In the genomic region with DNA sequence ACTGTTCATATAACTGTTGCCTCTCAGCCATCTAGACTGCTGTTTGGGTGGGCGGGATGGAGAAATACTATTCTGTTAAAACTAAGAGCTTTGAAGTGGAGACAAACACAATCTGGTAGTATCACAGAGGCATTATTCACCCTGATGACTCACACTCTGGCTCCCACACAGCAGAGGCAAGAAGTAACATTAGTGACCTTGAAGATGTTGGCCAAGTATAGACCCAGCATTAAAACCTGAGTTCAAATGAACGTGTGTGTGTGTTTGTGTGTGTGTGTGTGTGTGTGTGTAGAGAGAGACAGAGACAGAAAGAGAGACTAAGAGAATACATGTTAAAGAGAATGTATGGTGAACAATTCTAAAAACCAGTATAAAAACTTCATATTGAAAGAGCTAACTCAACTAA, we compare ENCODE assay signal across 8 cellular contexts. TPM values are rescaled to one million over a fixed set of nuclear protein-coding genes. Genes with fewer than 3 reads are reported as not detected.
A peak's percentile ranks its signal among the peaks of the same experiment; 100 is the strongest.
DNase-seq lines count a peak whose midpoint lies in the region; ATAC-seq and TF ChIP-seq lines count a peak whose summit lies in the region.

No MANE protein-coding gene starts in this region.

- POLR2A ChIA-PET in activated CD4-positive, alpha-beta memory T cell treated with anti-CD3 and anti-CD28 coated beads, Interleukin-2, amount 10 ng/mL, durations not matched to agents 7 days and 5 days (lab: Charles Lee) = interaction anchor here (0.7 to 8.7 kb wide), 26 partner anchors 7 to 1814 kb away, joined by 3 to 257 read pairs (median 5); partner anchors contain the start of genes ACVR1, CCDC148, CYTIP and MARCHF7

- CTCF ChIA-PET in activated CD4-positive, alpha-beta memory T cell treated with anti-CD3 and anti-CD28 coated beads, Interleukin-2, amount 10 ng/mL, durations not matched to agents 7 days and 5 days (lab: Charles Lee) = interaction anchor here (0.8 to 5.1 kb wide), 5 partner anchors 16 to 596 kb away, joined by 3 to 58 read pairs (median 3); partner anchors contain the start of gene ACVR1

- no peaks in the 10 kb centered on the region for H3K9me3 Mint-ChIP-seq in activated CD4-positive, alpha-beta memory T cell treated with anti-CD3 and anti-CD28 coated beads, Interleukin-2, amount 10 ng/mL, durations not matched to agents 7 days and 5 days
- no peaks in the 10 kb centered on the region for H3K9me3 Mint-ChIP-seq in mesothelial cell of epicardium

- H3K27ac Mint-ChIP-seq in activated CD4-positive, alpha-beta memory T cell treated with anti-CD3 and anti-CD28 coated beads, Interleukin-2, amount 10 ng/mL, durations not matched to agents 7 days and 5 days = peak overlapping the region; percentile 99
- no peak overlapping the region for H3K27ac Mint-ChIP-seq in mesothelial cell of epicardium

- H3K4me1 Mint-ChIP-seq in activated CD4-positive, alpha-beta memory T cell treated with anti-CD3 and anti-CD28 coated beads, Interleukin-2, amount 10 ng/mL, durations not matched to agents 7 days and 5 days = peaks cover 80% of the 10 kb centered on the region
- no peaks in the 10 kb centered on the region for H3K4me1 Mint-ChIP-seq in mesothelial cell of epicardium

- ATAC-seq in GM18519 (IDR thresholded peaks at IDR 0.05; ENCODE audit: low FRiP score, unreplicated experiment) = no peak
- ATAC-seq in GM18868 (IDR thresholded peaks at IDR 0.05; ENCODE audit: unreplicated experiment) = no peak

- DNase-seq in Ammon's horn (ENCODE audit: low spot score) (peak; percentile 36), HT1080 (ENCODE audit: low read depth) (peak; percentile 91), fibroblast of gingiva (ENCODE audit: low read depth) (peak; percentile 61), mesothelial cell of epicardium (ENCODE audit: low spot score in 2 of 2, unreplicated experiment in 2 of 2) (no peak)
- DNase-seq in activated CD4-positive, alpha-beta memory T cell treated with anti-CD3 and anti-CD28 coated beads, Interleukin-2, amount 10 ng/mL, durations not matched to agents 7 days and 5 days = peak; percentile 61
- DNase-seq in stimulated activated CD4-positive, alpha-beta T cell treated with anti-CD3 and anti-CD28 coated beads, Interleukin-4, amount 100 ng/mL, for 24 hours = peak; percentile 85

- peaks cover 5% of the 10 kb centered on the region for H3K36me3 Mint-ChIP-seq in activated CD4-positive, alpha-beta memory T cell treated with anti-CD3 and anti-CD28 coated beads, Interleukin-2, amount 10 ng/mL, durations not matched to agents 7 days and 5 days (ENCODE audit: low read depth)
- no peaks in the 10 kb centered on the region for H3K36me3 Mint-ChIP-seq in mesothelial cell of epicardium

- no peak for TF ChIP-seq CTCF in mesothelial cell of epicardium (IDR thresholded peaks at IDR 0.05; ENCODE audit: unreplicated experiment)

- H3K4me3 Mint-ChIP-seq in activated CD4-positive, alpha-beta memory T cell treated with anti-CD3 and anti-CD28 coated beads, Interleukin-2, amount 10 ng/mL, durations not matched to agents 7 days and 5 days = peak overlapping the region; percentile 81
- H3K4me3 Mint-ChIP-seq in mesothelial cell of epicardium = no peak overlapping the region

- H3K27me3 Mint-ChIP-seq in activated CD4-positive, alpha-beta memory T cell treated with anti-CD3 and anti-CD28 coated beads, Interleukin-2, amount 10 ng/mL, durations not matched to agents 7 days and 5 days = no peaks in the 10 kb centered on the region
- H3K27me3 Mint-ChIP-seq in mesothelial cell of epicardium (ENCODE audit: low read depth) = no peaks in the 10 kb centered on the region

RNA-seq across cellular contexts. Expression of gene ACVR1, which starts 22.5 kb away (rescaled TPM):
- total RNA-seq in HT1080 (2014; rRNA removed; shearing (Covaris generic)) = 10.4 and 12.6 TPM in 2 replicates
- 27.0 and 34.2 TPM in 2 replicates for polyA plus RNA-seq in HT1080 (2015; cell fraction: cytosol; rRNA removed)
- 26.9 and 32.6 TPM in 2 replicates for polyA plus RNA-seq in HT1080 (2015; cell fraction: nucleus; rRNA removed)
- total RNA-seq in activated CD4-positive, alpha-beta memory T cell treated with anti-CD3 and anti-CD28 coated beads, Interleukin-2, amount 10 ng/mL, durations not matched to agents 7 days and 5 days = 10 to 100 TPM; 24.2 to 27.6 TPM
- total RNA-seq in mesothelial cell of epicardium = 24.7 to 27.5 TPM (median 27.0 TPM) in 3 replicates

Comparison
In these comparisons a context has a peak if more than half of its experiments do, and no peak if none do; other contexts are left out.
1. DNase-seq: peak in Ammon's horn (single experiment), HT1080 (single experiment), activated CD4-positive, alpha-beta memory T cell treated with anti-CD3 and anti-CD28 coated beads, Interleukin-2, amount 10 ng/mL, durations not matched to agents 7 days and 5 days (single experiment), fibroblast of gingiva (single experiment) and stimulated activated CD4-positive, alpha-beta T cell treated with anti-CD3 and anti-CD28 coated beads, Interleukin-4, amount 100 ng/mL, for 24 hours (single experiment); none in mesothelial cell of epicardium (0 of 2).